10 cellular contexts compared by ENCODE assay signal in genomic region chr1:97906567-97907228, GRCh38. TPM values are rescaled to one million over a fixed set of nuclear protein-coding genes. Genes with fewer than 3 reads are reported as not detected.
DNase-seq lines count a peak whose midpoint lies in the region; ATAC-seq and TF ChIP-seq lines count a peak whose summit lies in the region.
"Had no signal": no experiment of that assay in that cellular context is flagged by ENCODE, and none has a peak within 500 bp of the region (broad histone marks: within the 10 kb centered on the region; RNA-seq: fewer than 3 reads in every experiment).

No MANE protein-coding gene starts in this region.

- ATAC-seq in HCT116 = no peak
- ATAC-seq in heart left ventricle = peak in 3 of 4 donors; percentile 54 to 94 (median 87)
- ATAC-seq in gastrocnemius medialis = peak in 1 of 2 donors; percentile 69
- ATAC-seq in GM18873 (IDR thresholded peaks at IDR 0.05; ENCODE audit: low FRiP score, unreplicated experiment) = no peak
- ATAC-seq: stimulated activated naive CD8-positive, alpha-beta T cell treated with anti-CD3 and anti-CD28 coated beads, Interleukin-15, amount 100 ng/mL, for 72 hours had no signal

- H3K9me3 ChIP-seq in HCT116 (ENCODE audit: control insufficient read depth in 1 of 2, insufficient read depth in 1 of 2, low read depth in 1 of 2, low read length in 2 of 2) (no peaks in the 10 kb centered on the region), SK-N-SH (no peaks in the 10 kb centered on the region), heart left ventricle (no peaks in the 10 kb centered on the region), gastrocnemius medialis (no peaks in the 10 kb centered on the region), OCI-LY7 (ENCODE audit: low read length) (no peaks in the 10 kb centered on the region)

- CTCF ChIA-PET in HCT116 (lab: Charles Lee) (no interaction called here), SK-N-SH (lab: Yijun Ruan, JAX) (interaction anchor here (0.7 to 2.4 kb wide), 2 partner anchors 12 to 15 kb away, joined by 3 to 6 read pairs; no protein-coding TSS in a partner anchor), OCI-LY7 (lab: Charles Lee; ENCODE audit: unreplicated experiment) (no interaction called here)

- H3K4me2 ChIP-seq in HCT116 (ENCODE audit: low read length) (peak overlapping the region; percentile 23; the same call in 1 of the 2 replicates), SK-N-SH (peak overlapping the region; percentile 54), OCI-LY7 (ENCODE audit: low read length) (no peak overlapping the region)

- DNase-seq in HCT116 (ENCODE audit: low read depth, low spot score) (no peak), SK-N-SH (no peak), heart left ventricle (peak in 2 of 5 donors; percentile 55 to 66), gastrocnemius medialis (peak; percentile 10 to 33), NCI-H2171 (lab: John Stamatoyannopoulos, UW) (no peak), OCI-LY7 (ENCODE audit: low spot score) (no peak), NCI-H2029 treated with DMSO at 0.1 percent for 48 hours (lab: John Stamatoyannopoulos, UW) (no peak)
- DNase-seq: stimulated activated naive CD8-positive, alpha-beta T cell treated with anti-CD3 and anti-CD28 coated beads, Interleukin-15, amount 100 ng/mL, for 72 hours; T-helper 2 cell had no signal

- no peaks in the 10 kb centered on the region for H3K79me2 ChIP-seq in HCT116 (ENCODE audit: insufficient read depth, low read length)
- peaks cover 90% of the 10 kb centered on the region for H3K79me2 ChIP-seq in SK-N-SH (ENCODE audit: insufficient read depth)
- no peaks in the 10 kb centered on the region for H3K79me2 ChIP-seq in OCI-LY7 (ENCODE audit: insufficient read depth, low read depth, low read length)

- no TSS peak for BruUV-seq in HCT116 (replicated peaks; lab: Mats Ljungman, UMichigan)
- BruUV-seq in OCI-LY7 (replicated peaks; lab: Mats Ljungman, UMichigan) = no TSS peak

- RAD21 ChIA-PET in HCT116 (lab: Charles Lee; ENCODE audit: low non-redundant PET in 1 of 2, low total read pairs in 2 of 2, uncharacterized antibody in 2 of 2, unreplicated experiment in 2 of 2) = no interaction called here

- H3K9ac ChIP-seq in HCT116 (ENCODE audit: low read length) (no peak overlapping the region), SK-N-SH (peak overlapping the region; percentile 57; the same call in 1 of the 2 replicates)

- H3K36me3 ChIP-seq in HCT116 (ENCODE audit: control insufficient read depth in 1 of 2, insufficient read depth in 2 of 2, low read length in 2 of 2) (no peaks in the 10 kb centered on the region), SK-N-SH (replicated peaks in 1 of 2; ENCODE audit: control insufficient read depth in 1 of 2, insufficient read depth in 2 of 2, low read length in 1 of 2) (peaks cover 0 to 11% of the 10 kb centered on the region in 2 experiments), heart left ventricle (no peaks in the 10 kb centered on the region), gastrocnemius medialis (no peaks in the 10 kb centered on the region), OCI-LY7 (ENCODE audit: insufficient read depth, low read length) (no peaks in the 10 kb centered on the region)

- TF ChIP-seq CTCF in HCT116 (IDR thresholded peaks at IDR 0.05 in 2 of 3, conservative IDR thresholded peaks at IDR 0.05 in 1 of 3; ENCODE audit: borderline replicate concordance in 1 of 3, insufficient read depth in 1 of 3, low read depth in 2 of 3, low read length in 2 of 3) (no peak), SK-N-SH (IDR thresholded peaks at IDR 0.05) (no peak), heart left ventricle (IDR thresholded peaks at IDR 0.05) (no peak), gastrocnemius medialis (IDR thresholded peaks at IDR 0.05 in 4 of 5, conservative IDR thresholded peaks at IDR 0.05 in 1 of 5) (no peak), OCI-LY7 (conservative IDR thresholded peaks at IDR 0.05; ENCODE audit: low read length) (no peak)

- WGBS in SK-N-SH (ENCODE audit: low lambda C conversion rate) = 44% methylated on average over 7 of the region's 7 CpGs
- WGBS in heart left ventricle, 4 donors = 70 to 73% (median 73%) methylated on average over 7 of the region's 7 CpGs

- no peak overlapping the region for H3K27ac ChIP-seq in HCT116 (ENCODE audit: low read depth, low read length)
- peak overlapping the region; percentile 65 to 92; a peak in 3 of 4 replicates for H3K27ac ChIP-seq in SK-N-SH (ENCODE audit: low read depth in 2 of 2, low read length in 1 of 2)
- peak overlapping the region in 2 of 12 donors; percentile 41 to 86 for H3K27ac ChIP-seq in heart left ventricle
- H3K27ac ChIP-seq in gastrocnemius medialis = no peak overlapping the region
- no peak overlapping the region for H3K27ac ChIP-seq in OCI-LY7 (ENCODE audit: low read depth, low read length, poor library complexity, severe bottlenecking)

- H4K20me1 ChIP-seq in HCT116 (ENCODE audit: insufficient read depth) (no peaks in the 10 kb centered on the region), SK-N-SH (ENCODE audit: insufficient read depth) (no peaks in the 10 kb centered on the region), OCI-LY7 (ENCODE audit: insufficient read depth, low read length) (peaks cover 6% of the 10 kb centered on the region; the same call in 1 of the 2 replicates)

- intact Hi-C loops in HCT116 (cut with micrococcal nuclease) = no loop called here
- intact Hi-C loops in heart left ventricle (cut with DNase I) = no loop called here
- intact Hi-C loops in gastrocnemius medialis (cut with DNase I; ENCODE audit: low total_unique reads) = no loop called here
- intact Hi-C loops in OCI-LY7 (cut with micrococcal nuclease; ENCODE audit: unreplicated experiment) = no loop called here

- no peaks in the 10 kb centered on the region for H3K27me3 ChIP-seq in HCT116 (ENCODE audit: insufficient read depth, low read length)
- no peaks in the 10 kb centered on the region for H3K27me3 ChIP-seq in SK-N-SH (ENCODE audit: insufficient read depth)
- no peaks in the 10 kb centered on the region for H3K27me3 ChIP-seq in heart left ventricle
- no peaks in the 10 kb centered on the region for H3K27me3 ChIP-seq in gastrocnemius medialis

- TF ChIP-seq POLR2A in HCT116 (IDR thresholded peaks at IDR 0.05; ENCODE audit: borderline replicate concordance, extremely low read depth, insufficient read depth, insufficient read length) (no peak), heart left ventricle (IDR thresholded peaks at IDR 0.05) (no peak), gastrocnemius medialis (IDR thresholded peaks at IDR 0.05) (no peak)

- no peak overlapping the region for H3K4me3 ChIP-seq in HCT116 (replicated peaks in 1 of 2; ENCODE audit: low read depth in 1 of 2, low read length in 2 of 2)
- no peak overlapping the region for H3K4me3 ChIP-seq in SK-N-SH (ENCODE audit: low read depth in 2 of 2, low read length in 1 of 2)
- H3K4me3 ChIP-seq in heart left ventricle = no peak overlapping the region
- H3K4me3 ChIP-seq in gastrocnemius medialis = no peak overlapping the region
- no peak overlapping the region for H3K4me3 ChIP-seq in OCI-LY7 (ENCODE audit: low read depth, low read length, poor library complexity, severe bottlenecking)

- TF ChIP-seq RAD21 in HCT116 (IDR thresholded peaks at IDR 0.05; ENCODE audit: low read depth) (no peak), SK-N-SH (IDR thresholded peaks at IDR 0.05; ENCODE audit: low read length) (no peak)

- in situ Hi-C loops in gastrocnemius medialis (cut with MboI; ENCODE audit: low sequenced_read_pairs in 4 of 4) = no loop called here

- peaks cover 27% of the 10 kb centered on the region for H3F3A ChIP-seq in SK-N-SH (replicated peaks; ENCODE audit: insufficient read depth)

- H3K4me1 ChIP-seq in HCT116 (ENCODE audit: control insufficient read depth in 1 of 2, insufficient read depth in 2 of 2, low read length in 2 of 2) (peaks cover 0 to 5% of the 10 kb centered on the region in 2 experiments; a peak in 1 of 4 replicates), SK-N-SH (ENCODE audit: control insufficient read depth in 1 of 2, insufficient read depth in 2 of 2, low read depth in 1 of 2, low read length in 1 of 2) (peaks cover 4 to 41% of the 10 kb centered on the region in 2 experiments), heart left ventricle (peaks cover 0 to 98% (median 14%) of the 10 kb centered on the region in 12 donors), gastrocnemius medialis (peaks cover 15 to 20% of the 10 kb centered on the region in 2 donors), OCI-LY7 (ENCODE audit: insufficient read depth, low read length, poor library complexity, severe bottlenecking) (no peaks in the 10 kb centered on the region)

- H2AFZ ChIP-seq in HCT116 (ENCODE audit: low read depth, low read length, poor library complexity, severe bottlenecking) (no peak overlapping the region), SK-N-SH (ENCODE audit: low read depth) (no peak overlapping the region), OCI-LY7 (ENCODE audit: low read length) (no peak overlapping the region)

- POLR2A ChIA-PET in HCT116 (lab: Charles Lee) = no interaction called here
- POLR2A ChIA-PET in SK-N-SH (lab: Yijun Ruan, JAX) = no interaction called here
- POLR2A ChIA-PET in OCI-LY7 (lab: Charles Lee) = interaction anchor here (0.7 to 0.9 kb wide), 2 partner anchors 9 to 1038 kb away, joined by 3 to 4 read pairs; no protein-coding TSS in a partner anchor

- H3K9me2 ChIP-seq in HCT116 (ENCODE audit: insufficient read depth) (no peaks in the 10 kb centered on the region), SK-N-SH (no peaks in the 10 kb centered on the region), OCI-LY7 (ENCODE audit: insufficient read depth, low read length) (no peaks in the 10 kb centered on the region)

- peak in 1 of 2 experiments; percentile 73; a peak in 1 of 4 replicates for TF ChIP-seq EP300 in SK-N-SH (IDR thresholded peaks at IDR 0.05; ENCODE audit: borderline replicate concordance in 1 of 2, low read depth in 1 of 2, low read length in 1 of 2)

TF ChIP-seq in HCT116, 20 proteins besides CTCF, POLR2A, EP300 and RAD21 (continues in another document):
- no peak for TF ChIP-seq ZNF274 (IDR thresholded peaks at IDR 0.05; ENCODE audit: low read depth, low read length)
- peak; percentile 31; the same call in 1 of the 2 replicates for TF ChIP-seq FOSL1 (IDR thresholded peaks at IDR 0.05; ENCODE audit: low read depth)
- no peak for TF ChIP-seq YY1 (IDR thresholded peaks at IDR 0.05; ENCODE audit: extremely low read depth, insufficient replicate concordance, low read depth, low read length)

TF ChIP-seq in SK-N-SH, 30 proteins besides CTCF, POLR2A, EP300 and RAD21 (continues in another document):
- TF ChIP-seq NRF1 (IDR thresholded peaks at IDR 0.05; ENCODE audit: low read depth, low read length) = no peak
- no peak for TF ChIP-seq FOXJ3 (CRISPR knock-in tag; IDR thresholded peaks at IDR 0.05)
- no peak for TF ChIP-seq RFX5 (IDR thresholded peaks at IDR 0.05; ENCODE audit: low read length)

RNA-seq across cellular contexts. Expression of gene DPYD, which starts 14.1 kb away (rescaled TPM):
- 1.7 TPM for total RNA-seq in HCT116 (2021; ENCODE audit: unreplicated experiment)
- 0.72 and 1.1 TPM in 2 replicates for polyA plus RNA-seq in HCT116 (2012)
- polyA plus RNA-seq in SK-N-SH (2012; rRNA removed) = 23.0 and 24.5 TPM in 2 replicates
- polyA plus RNA-seq in SK-N-SH (2012; cell fraction: cytosol; rRNA removed) = 29.4 and 31.2 TPM in 2 replicates
- polyA plus RNA-seq in SK-N-SH (2012; cell fraction: nucleus; rRNA removed) = 13.7 and 26.9 TPM in 2 replicates
- total RNA-seq in heart left ventricle = 10 to 100 TPM in 2 of 9 donors, 1 to 10 TPM in 7; 7.1 to 38.4 (median 8.0) TPM
- polyA plus RNA-seq in heart left ventricle = 1 to 10 TPM; 2.6 to 3.9 TPM
- 10 to 100 TPM in 2 of 4 donors, 1 to 10 TPM in 2; 4.6 to 13.9 (median 9.1) TPM for total RNA-seq in gastrocnemius medialis
- total RNA-seq in OCI-LY7 (2014; rRNA removed; shearing (Covaris generic)) = 3.9 and 5.5 TPM in 2 replicates
- 13.4 and 15.2 TPM in 2 replicates for total RNA-seq in OCI-LY7 (2022)

Comparison
In these comparisons a context has a peak if more than half of its experiments do, and no peak if none do; other contexts are left out.
1. ATAC-seq: peak in heart left ventricle (3 of 4); none in HCT116 (single experiment) and GM18873 (single experiment).
2. DNase-seq: peak in gastrocnemius medialis (2 of 2); none in HCT116 (single experiment), SK-N-SH (single experiment), NCI-H2171 (single experiment), OCI-LY7 (single experiment) and NCI-H2029 treated with DMSO at 0.1 percent for 48 hours (single experiment).
3. H3K27ac ChIP-seq: peak in SK-N-SH (2 of 2); none in HCT116 (single experiment), gastrocnemius medialis (0 of 4) and OCI-LY7 (single experiment).
4. Of the 11 proteins assayed by ChIP-seq in both SK-N-SH and HCT116: peak only in SK-N-SH: MAX, POLR2AphosphoS5 and YY1; only in HCT116: none; in both: JUND; in neither: 7.